ENCODE assay signal across 8 cellular contexts in genomic region chr22:42932857-42933782, GRCh38.
DNase-seq lines count a peak whose midpoint lies in the region; TF ChIP-seq lines count a peak whose summit lies in the region.

No MANE protein-coding gene starts in this region.

- H3K9me3 Mint-ChIP-seq in activated T-cell treated with anti-CD3 and anti-CD28 coated beads, Interleukin-2, amount 50 U/mL, for 24 hours: no peaks in the 10 kb centered on the region
- H3K9me3 Mint-ChIP-seq in H9: no peaks in the 10 kb centered on the region

- H3K9ac ChIP-seq in mucosa of rectum (ENCODE audit: low read depth in 1 of 2, low read length in 2 of 2): peak overlapping the region in 1 of 2 donors; percentile 34
- no peak overlapping the region for H3K9ac ChIP-seq in H9 (ENCODE audit: extremely low read depth, insufficient read length, low read length)

- H3K27me3 ChIP-seq in HL-60 (ENCODE audit: insufficient read depth, poor library complexity, severe bottlenecking): no peaks in the 10 kb centered on the region
- H3K27me3 ChIP-seq in ascending aorta: no peaks in the 10 kb centered on the region
- H3K27me3 ChIP-seq in mucosa of rectum (ENCODE audit: control insufficient read depth in 2 of 2, insufficient read depth in 2 of 2, low read length in 2 of 2): no peaks in the 10 kb centered on the region
- no peaks in the 10 kb centered on the region for H3K27me3 ChIP-seq in H9 (ENCODE audit: insufficient read depth, low read length)

- H2BK120ac ChIP-seq in H9 (ENCODE audit: low read depth, low read length, poor library complexity, severe bottlenecking): no peak overlapping the region

- no peak overlapping the region for H3K56ac ChIP-seq in H9 (ENCODE audit: insufficient read length, low read depth, low read length)

- WGBS in H9 (ENCODE audit: extremely low coverage, insufficient read length, low lambda C conversion rate): no CpG with 5 or more reads among the region's 11 CpGs

- no peak overlapping the region for H3K4me2 ChIP-seq in H9 (ENCODE audit: insufficient read depth, insufficient read length, low read length)

- no peak overlapping the region for H3K23ac ChIP-seq in H9 (ENCODE audit: insufficient read length, low read depth, low read length)

- no peaks in the 10 kb centered on the region for H4K20me1 ChIP-seq in H9 (ENCODE audit: control insufficient read depth, insufficient read depth, insufficient read length)

- no peaks in the 10 kb centered on the region for H3K27me3 Mint-ChIP-seq in activated T-cell treated with anti-CD3 and anti-CD28 coated beads, Interleukin-2, amount 50 U/mL, for 24 hours
- H3K27me3 Mint-ChIP-seq in H9 (ENCODE audit: low read depth): no peaks in the 10 kb centered on the region

- peak overlapping the region; percentile 92 for H3K27ac Mint-ChIP-seq in activated T-cell treated with anti-CD3 and anti-CD28 coated beads, Interleukin-2, amount 50 U/mL, for 24 hours
- peak overlapping the region in 1 of 3 experiments; percentile 33; a peak in 2 of 7 replicates for H3K27ac Mint-ChIP-seq in H9

- DNase-seq in activated T-cell treated with anti-CD3 and anti-CD28 coated beads, Interleukin-2, amount 50 U/mL, for 24 hours: peak; percentile 47
- DNase-seq in activated T-cell treated with anti-CD3 and anti-CD28 coated beads, Interleukin-2, amount 50 U/mL, for 1 hour: no peak
- DNase-seq in HL-60 (ENCODE audit: low read depth in 1 of 2, low spot score in 1 of 2) (peak in 1 of 2 experiments; percentile 71), ascending aorta (ENCODE audit: low spot score in 2 of 2) (peak in 1 of 2 donors; percentile 86), iPS-NIHi7 (ENCODE audit: extremely low spot score) (no peak), NCI-H82 treated with DMSO at 0.1 percent for 48 hours (lab: John Stamatoyannopoulos, UW; ENCODE audit: unreplicated experiment) (no peak), H9 (no peak)

- H3K36me3 ChIP-seq in ascending aorta (no peaks in the 10 kb centered on the region), mucosa of rectum (ENCODE audit: control insufficient read depth in 2 of 2, insufficient read depth in 2 of 2, low read length in 2 of 2) (peaks cover 0 to 8% of the 10 kb centered on the region in 2 donors)

- no peak overlapping the region for H2AK5ac ChIP-seq in H9 (ENCODE audit: insufficient read length, low read length)

- H3K79me2 ChIP-seq in H9 (ENCODE audit: insufficient read depth, low read length): peaks cover 4% of the 10 kb centered on the region; the same call in 1 of the 2 replicates

- no peaks in the 10 kb centered on the region for H3K23me2 ChIP-seq in H9 (ENCODE audit: insufficient read length, low read depth, low read length, poor library complexity, severe bottlenecking)

- H3K4me1 Mint-ChIP-seq in activated T-cell treated with anti-CD3 and anti-CD28 coated beads, Interleukin-2, amount 50 U/mL, for 24 hours (ENCODE audit: low read depth): peaks cover 84% of the 10 kb centered on the region
- peaks cover 17 to 31% of the 10 kb centered on the region in 2 experiments for H3K4me1 Mint-ChIP-seq in H9

- H3K4me1 ChIP-seq in ascending aorta (peaks cover 65 to 96% of the 10 kb centered on the region in 2 donors), mucosa of rectum (ENCODE audit: control insufficient read depth in 2 of 2, insufficient read depth in 2 of 2, low read length in 2 of 2) (peaks cover 50 to 59% of the 10 kb centered on the region in 2 donors), H9 (ENCODE audit: insufficient read depth, low read length) (peaks cover 2% of the 10 kb centered on the region; the same call in 1 of the 2 replicates)

- H2AFZ ChIP-seq in H9 (ENCODE audit: low read length): no peak overlapping the region

- H2BK5ac ChIP-seq in H9 (ENCODE audit: insufficient read length, low read length): no peak overlapping the region

- no peak overlapping the region for H2BK12ac ChIP-seq in H9 (ENCODE audit: insufficient read length, low read depth, low read length)

- no peaks in the 10 kb centered on the region for H3K9me3 ChIP-seq in ascending aorta
- H3K9me3 ChIP-seq in mucosa of rectum (ENCODE audit: control insufficient read depth in 2 of 2, low read length in 2 of 2): no peaks in the 10 kb centered on the region
- H3K9me3 ChIP-seq in H9 (ENCODE audit: control insufficient read depth, low read depth, low read length): no peaks in the 10 kb centered on the region

- H3K27ac ChIP-seq in HL-60 (replicated peaks): peak overlapping the region; percentile 57
- H3K27ac ChIP-seq in ascending aorta: peak overlapping the region; percentile 92 to 94
- H3K27ac ChIP-seq in mucosa of rectum (ENCODE audit: low read depth in 2 of 2, low read length in 2 of 2): peak overlapping the region; percentile 89 to 91
- H3K27ac ChIP-seq in H9 (ENCODE audit: insufficient read length, low read depth, low read length): no peak overlapping the region

- H3K4me3 ChIP-seq in HL-60 (replicated peaks; ENCODE audit: insufficient read depth, low read length): no peak overlapping the region
- peak overlapping the region in 1 of 2 donors; percentile 34 for H3K4me3 ChIP-seq in ascending aorta
- no peak overlapping the region for H3K4me3 ChIP-seq in mucosa of rectum (ENCODE audit: low read length in 2 of 2)

- no peak overlapping the region for H4K8ac ChIP-seq in H9 (replicated peaks; ENCODE audit: insufficient read length, low read depth, low read length)

- H3K4me3 Mint-ChIP-seq in activated T-cell treated with anti-CD3 and anti-CD28 coated beads, Interleukin-2, amount 50 U/mL, for 24 hours: peak overlapping the region; percentile 60
- no peak overlapping the region for H3K4me3 Mint-ChIP-seq in H9

- peaks cover 6% of the 10 kb centered on the region for H3K79me1 ChIP-seq in H9 (ENCODE audit: insufficient read depth, low read depth, low read length, poor library complexity, severe bottlenecking)

- peaks cover 8% of the 10 kb centered on the region for H3K36me3 Mint-ChIP-seq in activated T-cell treated with anti-CD3 and anti-CD28 coated beads, Interleukin-2, amount 50 U/mL, for 24 hours (ENCODE audit: low read depth)
- H3K36me3 Mint-ChIP-seq in H9 (ENCODE audit: insufficient read depth in 1 of 3, low read depth in 3 of 3): peaks cover 0 to 4% (median 0%) of the 10 kb centered on the region in 3 experiments; a peak in 2 of 7 replicates

- H2BK20ac ChIP-seq in H9 (ENCODE audit: low read depth, low read length, poor library complexity, severe bottlenecking): no peak overlapping the region

- no peak overlapping the region for H3K18ac ChIP-seq in H9 (ENCODE audit: insufficient read length, low read depth, low read length)

- H4K5ac ChIP-seq in H9 (ENCODE audit: insufficient read length, low read depth, low read length): no peak overlapping the region

- no peak overlapping the region for H3K4ac ChIP-seq in H9 (ENCODE audit: low read depth, low read length)

- no peak overlapping the region for H3T11ph ChIP-seq in H9 (ENCODE audit: low read length)

- no peak overlapping the region for H3K14ac ChIP-seq in H9 (ENCODE audit: insufficient read depth, low read length)

- H2BK15ac ChIP-seq in H9 (ENCODE audit: low read depth, low read length): no peak overlapping the region

- TF ChIP-seq CTCF in HL-60 (IDR thresholded peaks at IDR 0.05; ENCODE audit: insufficient read depth, low read length) (no peak), ascending aorta (IDR thresholded peaks at IDR 0.05) (no peak), H9 (conservative IDR thresholded peaks at IDR 0.05) (no peak)

- no peak overlapping the region for H4K91ac ChIP-seq in H9 (ENCODE audit: insufficient read length, low read depth, low read length)

- intact Hi-C loops in ascending aorta (cut with DNase I): loop anchor here (1.0 to 10.0 kb wide), 2 partner anchors 13 to 248 kb away; no protein-coding TSS in a partner anchor
